Comparison of ENCODE assay signal across 34 cellular contexts in the genomic region with DNA sequence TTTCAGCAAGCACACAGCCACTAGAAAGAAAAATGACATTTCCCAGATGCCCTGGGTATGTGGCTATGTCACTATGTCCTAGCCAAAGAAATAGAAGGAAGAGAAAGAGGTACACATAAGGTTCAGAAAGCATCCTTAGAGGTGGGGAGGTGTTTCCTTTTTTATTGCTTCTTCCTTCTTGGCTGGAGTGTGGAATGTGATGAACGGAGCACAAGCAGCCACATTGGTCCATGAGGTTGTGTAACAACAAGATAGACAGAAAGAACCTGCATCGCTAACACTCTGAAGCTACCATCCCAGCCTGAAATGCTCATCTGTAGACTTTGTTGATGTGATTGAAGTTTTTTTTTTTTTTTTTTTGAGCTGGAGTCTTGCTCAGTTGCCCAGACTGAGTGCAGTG. TPM values are rescaled to one million over a fixed set of nuclear protein-coding genes. Genes with fewer than 3 reads are reported as not detected.
"Had no signal": no experiment of that assay in that cellular context is flagged by ENCODE, and none has a peak within 500 bp of the region (broad histone marks: within the 10 kb centered on the region; RNA-seq: fewer than 3 reads in every experiment).

No MANE protein-coding gene starts in this region.

- H3K4me1 ChIP-seq: ascending aorta, breast epithelium had no signal

- H3K4me3 ChIP-seq: ascending aorta, breast epithelium, cardiac muscle cell had no signal

- H3K27me3 ChIP-seq: ascending aorta, brain microvascular endothelial cell, breast epithelium, cardiac muscle cell had no signal

- ATAC-seq: activated CD8-positive, alpha-beta T cell treated with anti-CD3 and anti-CD28 coated beads for 36 hours; activated naive CD8-positive, alpha-beta T cell treated with anti-CD3 and anti-CD28 coated beads, Interleukin-2, amount 50 U/mL, for 24 hours; activated T-cell treated with anti-CD3 and anti-CD28 coated beads, Interleukin-2, amount 50 U/mL, for 4 hours; activated T-cell treated with anti-CD3 and anti-CD28 coated beads, Interleukin-2, amount 50 U/mL, for 72 hours; activated T-helper 17 cell treated with anti-CD3 and anti-CD28 coated beads, Interleukin-2, amount 50 U/mL, for 72 hours had no signal

- H3K27ac ChIP-seq: ascending aorta, brain microvascular endothelial cell, breast epithelium, cardiac muscle cell, VCaP had no signal

- DNase-seq: activated B cell treated with CpG ODN at 0.5 μM for 24 hours; activated CD4-positive, alpha-beta memory T cell treated with anti-CD3 and anti-CD28 coated beads for 36 hours; activated CD4-positive, alpha-beta T cell treated with anti-CD3 and anti-CD28 coated beads for 4 hours; activated CD4-positive, alpha-beta T cell treated with anti-CD3 and anti-CD28 coated beads, Interleukin-2, amount 10 ng/mL, durations not matched to agents 24 days and 14 days; activated CD4-positive, alpha-beta T cell treated with anti-CD3 and anti-CD28 coated beads, Interleukin-2, amount 50 U/mL, for 1 hour; activated CD4-positive, alpha-beta T cell treated with anti-CD3 and anti-CD28 coated beads, Interleukin-2, amount 50 U/mL, for 4 hours; activated CD4-positive, CD25-positive, alpha-beta regulatory T cell treated with anti-CD3 and anti-CD28 coated beads, Interleukin-2, amount 50 U/mL, for 72 hours; activated CD8-positive, alpha-beta memory T cell treated with anti-CD3 and anti-CD28 coated beads, Interleukin-2, amount 50 U/mL, for 4 hours; activated CD8-positive, alpha-beta T cell treated with anti-CD3 and anti-CD28 coated beads for 36 hours; activated effector memory CD4-positive, alpha-beta T cell treated with anti-CD3 and anti-CD28 coated beads, Interleukin-2, amount 50 U/mL, for 16 hours; activated gamma-delta T cell treated with Interleukin-2 at 50 U/mL for 16 hours; activated naive CD4-positive, alpha-beta T cell; activated naive CD4-positive, alpha-beta T cell treated with anti-CD3 and anti-CD28 coated beads for 36 hours; activated naive CD8-positive, alpha-beta T cell treated with anti-CD3 and anti-CD28 coated beads, Interleukin-2, amount 10 ng/mL, durations not matched to agents 7 days and 5 days; activated naive CD8-positive, alpha-beta T cell treated with anti-CD3 and anti-CD28 coated beads, Interleukin-2, amount 50 U/mL, for 24 hours; activated T-cell treated with anti-CD3 and anti-CD28 coated beads for 4 hours; activated T-cell treated with anti-CD3 and anti-CD28 coated beads, Interleukin-2, amount 50 U/mL, for 1 hour; activated T-cell treated with anti-CD3 and anti-CD28 coated beads, Interleukin-2, amount 50 U/mL, for 4 hours; activated T-cell treated with anti-CD3 and anti-CD28 coated beads, Interleukin-2, amount 50 U/mL, for 72 hours; amygdala; anterior cingulate cortex; brain microvascular endothelial cell; caudate nucleus; cerebellar nuclear complex; T-helper 1 cell; T-helper 2 cell; T-helper 9 cell had no signal

- FAIRE-seq: TTC549 had no signal

RNA-seq across cellular contexts. Expression of gene CRB3, which starts 11.2 kb away (rescaled TPM):
- total RNA-seq: ascending aorta had no signal

RNA-seq across cellular contexts. Expression of gene SLC25A41, which starts 19.3 kb away (rescaled TPM):
- total RNA-seq: activated CD4-positive, alpha-beta memory T cell treated with anti-CD3 and anti-CD28 coated beads for 36 hours; activated CD8-positive, alpha-beta T cell treated with anti-CD3 and anti-CD28 coated beads for 36 hours; activated naive CD4-positive, alpha-beta T cell treated with anti-CD3 and anti-CD28 coated beads for 36 hours; activated T-cell treated with anti-CD3 and anti-CD28 coated beads, Interleukin-2, amount 50 U/mL, for 4 hours; activated T-helper 17 cell treated with anti-CD3 and anti-CD28 coated beads, Interleukin-2, amount 50 U/mL, for 72 hours; ascending aorta had no signal

RNA-seq across cellular contexts. Expression of gene DENND1C, which starts 28.7 kb away (rescaled TPM):
- total RNA-seq: chondrocyte had no signal
